ENCODE assay signal across 1 cellular context in the genomic region with DNA sequence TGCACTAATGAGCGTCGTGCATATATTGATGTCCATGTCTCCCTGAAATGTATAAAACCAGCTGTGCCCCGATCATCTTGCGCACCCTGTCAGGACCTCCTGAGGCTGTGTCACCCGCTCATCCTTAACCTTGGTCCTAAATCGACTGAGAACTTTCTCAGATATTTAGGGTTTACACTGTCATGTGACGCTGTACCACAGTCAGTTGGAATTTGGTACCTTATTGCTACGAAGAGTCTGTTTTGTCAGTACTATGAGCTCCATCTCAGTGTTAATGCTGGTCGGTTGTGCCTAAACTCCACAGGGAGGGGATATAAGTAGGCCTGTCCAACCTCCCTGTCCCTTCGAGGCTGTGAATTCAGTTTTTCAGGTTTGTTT.
TF ChIP-seq lines count a peak whose summit lies in the region.

No MANE protein-coding gene starts in this region.

TF ChIP-seq in H1, 55 proteins besides CTCF, POLR2A, EP300 and RAD21:
- TF ChIP-seq, protein P1, sequence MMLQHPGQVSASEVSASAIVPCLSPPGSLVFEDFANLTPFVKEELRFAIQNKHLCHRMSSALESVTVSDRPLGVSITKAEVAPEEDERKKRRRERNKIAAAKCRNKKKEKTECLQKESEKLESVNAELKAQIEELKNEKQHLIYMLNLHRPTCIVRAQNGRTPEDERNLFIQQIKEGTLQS (IDR thresholded peaks at IDR 0.05; ENCODE audit: insufficient read depth, low read depth, low read length) = no peak
